1 cellular context compared by ENCODE assay signal in genomic region chr6:52530351-52530750, GRCh38.
TF ChIP-seq lines count a peak whose summit lies in the region.

No MANE protein-coding gene starts in this region.

TF ChIP-seq in IMR-90, 13 proteins besides CTCF, POLR2A, EP300 and RAD21:
- TF ChIP-seq FOS (IDR thresholded peaks at IDR 0.05; ENCODE audit: low read depth, low read length): no peak
- no peak for TF ChIP-seq RCOR1 (IDR thresholded peaks at IDR 0.05; ENCODE audit: insufficient replicate concordance, low read length)
- no peak for TF ChIP-seq ELK1 (IDR thresholded peaks at IDR 0.05; ENCODE audit: borderline replicate concordance, low read depth, low read length)
- no peak for TF ChIP-seq CHD1 (IDR thresholded peaks at IDR 0.05; ENCODE audit: low read depth, low read length)
